In genomic region chr9:95495988-95496387, GRCh38 we compare ENCODE assay signal across 16 cellular contexts. TPM values are rescaled to one million over a fixed set of nuclear protein-coding genes. Genes with fewer than 3 reads are reported as not detected.
DNase-seq lines count a peak whose midpoint lies in the region; ATAC-seq and TF ChIP-seq lines count a peak whose summit lies in the region.
"Had no signal": no experiment of that assay in that cellular context is flagged by ENCODE, and none has a peak within 500 bp of the region (broad histone marks: within the 10 kb centered on the region; RNA-seq: fewer than 3 reads in every experiment).

No MANE protein-coding gene starts in this region.

- no peak overlapping the region for H4K8ac ChIP-seq in mesenchymal stem cell (ENCODE audit: low read length)

- no peak overlapping the region for H3K4me3 ChIP-seq in mesenchymal stem cell (ENCODE audit: insufficient read depth in 1 of 2, low read depth in 1 of 2, low read length in 2 of 2)
- H3K4me3 ChIP-seq: SJSA1, skin epidermis had no signal

- no peak overlapping the region for H2BK5ac ChIP-seq in mesenchymal stem cell (ENCODE audit: low read depth, low read length, poor library complexity, severe bottlenecking)

- no peak for DNase-seq in activated naive CD8-positive, alpha-beta T cell treated with anti-CD3 and anti-CD28 coated beads for 36 hours
- no peak for DNase-seq in mesenchymal stem cell
- no peak for DNase-seq in stimulated activated CD4-positive, alpha-beta T cell treated with anti-CD3 and anti-CD28 coated beads, Interleukin-4, amount 100 ng/mL, for 4 hours
- DNase-seq in GM10266 (ENCODE audit: extremely low spot score) = no peak
- DNase-seq in AML-193 (lab: John Stamatoyannopoulos, UW) = no peak
- DNase-seq: activated CD8-positive, alpha-beta memory T cell treated with anti-CD3 and anti-CD28 coated beads for 24 hours; brain microvascular endothelial cell; effector memory CD4-positive, alpha-beta T cell; NCI-H1694 had no signal

- ATAC-seq in GM21529 (IDR thresholded peaks at IDR 0.05; ENCODE audit: unreplicated experiment) = no peak
- ATAC-seq: HCT116 had no signal

- no peak overlapping the region for H2BK120ac ChIP-seq in mesenchymal stem cell (ENCODE audit: low read depth, low read length)

- peaks cover 0 to 8% of the 10 kb centered on the region in 2 experiments for H3K36me3 ChIP-seq in mesenchymal stem cell (ENCODE audit: control insufficient read depth in 1 of 2, insufficient read depth in 2 of 2, low read depth in 1 of 2, low read length in 2 of 2)
- H3K36me3 ChIP-seq: brain microvascular endothelial cell had no signal

- H3K4me3 Mint-ChIP-seq in activated naive CD8-positive, alpha-beta T cell = peak overlapping the region; percentile 88
- H3K4me3 Mint-ChIP-seq in activated naive CD8-positive, alpha-beta T cell treated with anti-CD3 and anti-CD28 coated beads for 36 hours = no peak overlapping the region
- H3K4me3 Mint-ChIP-seq: stimulated activated naive CD8-positive, alpha-beta T cell treated with anti-CD3 and anti-CD28 coated beads, Interleukin-15, Interleukin-2, amounts not matched to agents 100 ng/mL and 50 ng/mL, for 24 hours had no signal

- H2BK15ac ChIP-seq in mesenchymal stem cell (ENCODE audit: low read depth, poor library complexity, severe bottlenecking) = no peak overlapping the region

- no peak overlapping the region for H3K27ac Mint-ChIP-seq in activated naive CD8-positive, alpha-beta T cell
- H3K27ac Mint-ChIP-seq in activated naive CD8-positive, alpha-beta T cell treated with anti-CD3 and anti-CD28 coated beads for 36 hours = no peak overlapping the region
- H3K27ac Mint-ChIP-seq: stimulated activated naive CD8-positive, alpha-beta T cell treated with anti-CD3 and anti-CD28 coated beads, Interleukin-15, Interleukin-2, amounts not matched to agents 100 ng/mL and 50 ng/mL, for 24 hours had no signal

- peak overlapping the region in 1 of 2 experiments; percentile 39 for H2BK12ac ChIP-seq in mesenchymal stem cell (ENCODE audit: low read length in 2 of 2)

- peak overlapping the region in 1 of 2 experiments; percentile 44 for H3K4ac ChIP-seq in mesenchymal stem cell (ENCODE audit: low read depth in 1 of 2, low read length in 2 of 2)

- no peak overlapping the region for H2AFZ ChIP-seq in mesenchymal stem cell (ENCODE audit: low read depth, low read length)

- TF ChIP-seq CTCF in VCaP (conservative IDR thresholded peaks at IDR 0.05) = no peak
- no peak for TF ChIP-seq CTCF in GM10266 (IDR thresholded peaks at IDR 0.05; ENCODE audit: control insufficient read depth, insufficient read depth, low read depth, missing control alignments)

- H3K18ac ChIP-seq in mesenchymal stem cell (ENCODE audit: low read depth in 1 of 2, low read length in 2 of 2) = peak overlapping the region; percentile 10 to 32

- WGBS in mesenchymal stem cell = 73% methylated on average over 13 of the region's 13 CpGs

- no peak overlapping the region for H3K4me2 ChIP-seq in mesenchymal stem cell (ENCODE audit: low read length, poor library complexity, severe bottlenecking)

- H3K36me3 Mint-ChIP-seq in activated naive CD8-positive, alpha-beta T cell = peaks cover under 1% of the 10 kb centered on the region
- peaks cover 5% of the 10 kb centered on the region for H3K36me3 Mint-ChIP-seq in activated naive CD8-positive, alpha-beta T cell treated with anti-CD3 and anti-CD28 coated beads for 36 hours

- peaks cover 20% of the 10 kb centered on the region for H3K4me1 ChIP-seq in mesenchymal stem cell (ENCODE audit: control insufficient read depth, insufficient read depth, low read depth, low read length)

- no peak overlapping the region for H2AK5ac ChIP-seq in mesenchymal stem cell (ENCODE audit: low read length, severe bottlenecking)

- no peaks in the 10 kb centered on the region for H3K27me3 ChIP-seq in mesenchymal stem cell (ENCODE audit: control insufficient read depth in 1 of 2, insufficient read depth in 1 of 2, low read length in 2 of 2)
- H3K27me3 ChIP-seq: brain microvascular endothelial cell, SJSA1 had no signal

- H3K27ac ChIP-seq in VCaP (peak overlapping the region; percentile 95), mesenchymal stem cell (ENCODE audit: low read length, poor library complexity, severe bottlenecking) (no peak overlapping the region)
- H3K27ac ChIP-seq: brain microvascular endothelial cell, SJSA1 had no signal

- no peak overlapping the region for H3K23ac ChIP-seq in mesenchymal stem cell (ENCODE audit: low read length in 2 of 2)

- no peak overlapping the region for H4K91ac ChIP-seq in mesenchymal stem cell (ENCODE audit: low read length)

- peaks cover 88% of the 10 kb centered on the region for H3K4me1 Mint-ChIP-seq in activated naive CD8-positive, alpha-beta T cell (ENCODE audit: low read depth)
- H3K4me1 Mint-ChIP-seq in activated naive CD8-positive, alpha-beta T cell treated with anti-CD3 and anti-CD28 coated beads for 36 hours = peaks cover 61% of the 10 kb centered on the region

- no peaks in the 10 kb centered on the region for H3K9me3 Mint-ChIP-seq in activated naive CD8-positive, alpha-beta T cell (ENCODE audit: low read depth)
- no peaks in the 10 kb centered on the region for H3K9me3 Mint-ChIP-seq in activated naive CD8-positive, alpha-beta T cell treated with anti-CD3 and anti-CD28 coated beads for 36 hours
- H3K9me3 Mint-ChIP-seq: stimulated activated naive CD8-positive, alpha-beta T cell treated with anti-CD3 and anti-CD28 coated beads, Interleukin-15, Interleukin-2, amounts not matched to agents 100 ng/mL and 50 ng/mL, for 24 hours had no signal

- H3K9ac ChIP-seq in mesenchymal stem cell (ENCODE audit: low read length) = no peak overlapping the region

- peaks cover 57% of the 10 kb centered on the region for H3K79me1 ChIP-seq in mesenchymal stem cell (replicated peaks; ENCODE audit: low read length, poor library complexity, severe bottlenecking)

- H3K27me3 Mint-ChIP-seq in activated naive CD8-positive, alpha-beta T cell = no peaks in the 10 kb centered on the region
- H3K27me3 Mint-ChIP-seq in activated naive CD8-positive, alpha-beta T cell treated with anti-CD3 and anti-CD28 coated beads for 36 hours = no peaks in the 10 kb centered on the region
- H3K27me3 Mint-ChIP-seq: stimulated activated naive CD8-positive, alpha-beta T cell treated with anti-CD3 and anti-CD28 coated beads, Interleukin-15, Interleukin-2, amounts not matched to agents 100 ng/mL and 50 ng/mL, for 24 hours had no signal

- no peaks in the 10 kb centered on the region for H3K9me3 ChIP-seq in mesenchymal stem cell (ENCODE audit: control insufficient read depth, low read length)
- H3K9me3 ChIP-seq: SJSA1 had no signal

- H3K14ac ChIP-seq in mesenchymal stem cell (ENCODE audit: low read length in 2 of 2) = no peak overlapping the region

RNA-seq across cellular contexts. Expression of gene PTCH1, which starts 20.8 kb away (rescaled TPM):
- total RNA-seq in activated naive CD8-positive, alpha-beta T cell treated with anti-CD3 and anti-CD28 coated beads for 36 hours = 1 to 10 TPM; 4.8 to 6.1 TPM
- 8.7 TPM for polyA plus RNA-seq in mesenchymal stem cell (2013, experiment 1 of 2)
- 9.5 TPM for polyA plus RNA-seq in mesenchymal stem cell (2013, experiment 2 of 2)
